ENCODE assay signal across 33 cellular contexts in the genomic region with DNA sequence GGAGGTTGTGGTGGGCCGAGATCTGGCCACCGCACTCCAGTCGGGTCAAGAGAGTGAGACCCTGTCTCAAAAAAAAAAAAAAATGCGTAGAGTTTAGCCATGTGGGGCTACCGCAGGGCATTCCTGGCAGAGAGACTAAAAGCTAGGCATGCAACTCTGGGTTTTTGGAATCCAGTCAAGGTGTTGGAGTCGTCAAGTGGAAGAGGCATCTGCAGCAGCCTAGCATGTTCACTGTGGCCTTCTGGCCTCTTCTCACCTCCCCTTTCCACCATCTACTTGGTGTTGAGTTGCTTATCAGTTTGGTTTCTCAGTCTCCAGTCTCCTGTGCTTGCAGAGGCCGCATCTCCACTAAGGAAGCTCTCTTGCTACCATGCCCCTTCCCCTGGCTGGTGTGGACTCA.
"Had no signal": no experiment of that assay in that cellular context is flagged by ENCODE, and none has a peak within 500 bp of the region (broad histone marks: within the 10 kb centered on the region; RNA-seq: fewer than 3 reads in every experiment).

No MANE protein-coding gene starts in this region.

- H3K4me3 Mint-ChIP-seq: activated B cell treated with CpG ODN at 0.5 μM for 24 hours; activated CD4-positive, alpha-beta memory T cell treated with anti-CD3 and anti-CD28 coated beads for 36 hours; activated CD4-positive, alpha-beta T cell treated with anti-CD3 and anti-CD28 coated beads, Interleukin-2, amount 10 ng/mL, durations not matched to agents 24 days and 14 days; activated CD8-positive, alpha-beta T cell treated with anti-CD3 and anti-CD28 coated beads for 36 hours; activated naive CD4-positive, alpha-beta T cell treated with anti-CD3 and anti-CD28 coated beads for 36 hours; activated naive CD8-positive, alpha-beta T cell treated with anti-CD3 and anti-CD28 coated beads for 36 hours; activated T-cell treated with anti-CD3 and anti-CD28 coated beads, Interleukin-2, amount 50 U/mL, for 4 hours; activated T-cell treated with anti-CD3 and anti-CD28 coated beads, Interleukin-2, amount 50 U/mL, for 72 hours; activated T-helper 1 cell treated with anti-CD3 and anti-CD28 coated beads, Interleukin-12 subunit alpha, Interleukin-12 subunit beta, Interleukin-2, Interleukin-4 antibody, amounts not matched to agents 30 ng/mL and 10 ng/mL and 1 ng/mL, durations not matched to agents 14 hours and 24 hours and 36 hours; activated T-helper 17 cell treated with anti-CD3 and anti-CD28 coated beads, Interleukin-2, amount 50 U/mL, for 72 hours; T-helper 1 cell treated with Interleukin-12 subunit alpha and Interleukin-12 subunit beta and Interleukin-4 antibody, amounts not matched to agents 30 μg/mL and 1 μg/mL, for 36 hours; T-helper 2 cell treated with Interferon-gamma antibody and Interleukin-4, amounts not matched to agents 5 μg/mL and 100 μg/mL, for 36 hours had no signal

- ATAC-seq: activated CD8-positive, alpha-beta T cell treated with anti-CD3 and anti-CD28 coated beads for 36 hours; activated naive CD4-positive, alpha-beta T cell treated with anti-CD3 and anti-CD28 coated beads, Interleukin-2, amount 50 U/mL, for 72 hours; activated T-cell treated with anti-CD3 and anti-CD28 coated beads, Interleukin-2, amount 50 U/mL, for 4 hours; activated T-cell treated with anti-CD3 and anti-CD28 coated beads, Interleukin-2, amount 50 U/mL, for 72 hours; activated T-helper 17 cell treated with anti-CD3 and anti-CD28 coated beads, Interleukin-2, amount 50 U/mL, for 72 hours; body of pancreas had no signal

- H3K4me1 Mint-ChIP-seq: activated B cell treated with CpG ODN at 0.5 μM for 24 hours; activated CD4-positive, alpha-beta T cell treated with anti-CD3 and anti-CD28 coated beads, Interleukin-2, amount 10 ng/mL, durations not matched to agents 24 days and 14 days; activated naive CD8-positive, alpha-beta T cell treated with anti-CD3 and anti-CD28 coated beads for 36 hours; activated T-helper 17 cell treated with anti-CD3 and anti-CD28 coated beads, Interleukin-2, amount 50 U/mL, for 72 hours had no signal

- DNase-seq: activated B cell treated with CpG ODN at 0.5 μM for 24 hours; activated CD4-positive, alpha-beta memory T cell treated with anti-CD3 and anti-CD28 coated beads for 36 hours; activated CD4-positive, alpha-beta T cell treated with anti-CD3 and anti-CD28 coated beads for 4 hours; activated CD4-positive, alpha-beta T cell treated with anti-CD3 and anti-CD28 coated beads, Interleukin-2, amount 10 ng/mL, durations not matched to agents 24 days and 14 days; activated CD4-positive, alpha-beta T cell treated with anti-CD3 and anti-CD28 coated beads, Interleukin-2, amount 50 U/mL, for 1 hour; activated CD4-positive, alpha-beta T cell treated with anti-CD3 and anti-CD28 coated beads, Interleukin-2, amount 50 U/mL, for 4 hours; activated CD4-positive, CD25-positive, alpha-beta regulatory T cell treated with anti-CD3 and anti-CD28 coated beads, Interleukin-2, amount 50 U/mL, for 72 hours; activated CD8-positive, alpha-beta memory T cell treated with anti-CD3 and anti-CD28 coated beads, Interleukin-2, amount 50 U/mL, for 4 hours; activated CD8-positive, alpha-beta T cell treated with anti-CD3 and anti-CD28 coated beads for 36 hours; activated effector memory CD4-positive, alpha-beta T cell treated with anti-CD3 and anti-CD28 coated beads, Interleukin-2, amount 50 U/mL, for 16 hours; activated gamma-delta T cell treated with Interleukin-2 at 50 U/mL for 16 hours; activated naive CD4-positive, alpha-beta T cell; activated naive CD4-positive, alpha-beta T cell treated with anti-CD3 and anti-CD28 coated beads for 36 hours; activated naive CD4-positive, alpha-beta T cell treated with anti-CD3 and anti-CD28 coated beads, Interleukin-2, amount 50 U/mL, for 16 hours; activated naive CD8-positive, alpha-beta T cell treated with anti-CD3 and anti-CD28 coated beads for 36 hours; activated T-cell treated with anti-CD3 and anti-CD28 coated beads for 4 hours; activated T-cell treated with anti-CD3 and anti-CD28 coated beads, Interleukin-2, amount 50 U/mL, for 1 hour; activated T-cell treated with anti-CD3 and anti-CD28 coated beads, Interleukin-2, amount 50 U/mL, for 4 hours; activated T-cell treated with anti-CD3 and anti-CD28 coated beads, Interleukin-2, amount 50 U/mL, for 72 hours; adrenal gland; amniotic stem cell; aorta; brain microvascular endothelial cell; central memory CD4-positive, alpha-beta T cell; T-helper 1 cell; T-helper 2 cell; T-helper 9 cell had no signal

- H3K36me3 Mint-ChIP-seq: activated CD4-positive, alpha-beta memory T cell treated with anti-CD3 and anti-CD28 coated beads for 36 hours; activated naive CD4-positive, alpha-beta T cell treated with anti-CD3 and anti-CD28 coated beads, Interleukin-2, amount 50 U/mL, for 72 hours; activated naive CD8-positive, alpha-beta T cell treated with anti-CD3 and anti-CD28 coated beads for 36 hours had no signal

- H3K27ac Mint-ChIP-seq: activated B cell treated with CpG ODN at 0.5 μM for 24 hours; activated CD4-positive, alpha-beta memory T cell treated with anti-CD3 and anti-CD28 coated beads for 36 hours; activated CD4-positive, alpha-beta T cell treated with anti-CD3 and anti-CD28 coated beads, Interleukin-2, amount 10 ng/mL, durations not matched to agents 24 days and 14 days; activated CD8-positive, alpha-beta T cell treated with anti-CD3 and anti-CD28 coated beads for 36 hours; activated naive CD4-positive, alpha-beta T cell treated with anti-CD3 and anti-CD28 coated beads for 36 hours; activated naive CD4-positive, alpha-beta T cell treated with anti-CD3 and anti-CD28 coated beads, Interleukin-2, amount 50 U/mL, for 72 hours; activated naive CD8-positive, alpha-beta T cell treated with anti-CD3 and anti-CD28 coated beads for 36 hours; activated T-cell treated with anti-CD3 and anti-CD28 coated beads, Interleukin-2, amount 50 U/mL, for 72 hours; activated T-helper 1 cell treated with anti-CD3 and anti-CD28 coated beads, Interleukin-12 subunit alpha, Interleukin-12 subunit beta, Interleukin-2, Interleukin-4 antibody, amounts not matched to agents 30 ng/mL and 10 ng/mL and 1 ng/mL, durations not matched to agents 14 hours and 24 hours and 36 hours; activated T-helper 17 cell treated with anti-CD3 and anti-CD28 coated beads, Interleukin-2, amount 50 U/mL, for 72 hours; T-helper 1 cell treated with Interleukin-12 subunit alpha and Interleukin-12 subunit beta and Interleukin-4 antibody, amounts not matched to agents 30 μg/mL and 1 μg/mL, for 36 hours; T-helper 2 cell treated with Interferon-gamma antibody and Interleukin-4, amounts not matched to agents 5 μg/mL and 100 μg/mL, for 36 hours had no signal

- H3K27me3 Mint-ChIP-seq: activated B cell treated with CpG ODN at 0.5 μM for 24 hours; activated CD4-positive, alpha-beta memory T cell treated with anti-CD3 and anti-CD28 coated beads for 36 hours; activated CD4-positive, alpha-beta T cell treated with anti-CD3 and anti-CD28 coated beads, Interleukin-2, amount 10 ng/mL, durations not matched to agents 24 days and 14 days; activated CD8-positive, alpha-beta T cell treated with anti-CD3 and anti-CD28 coated beads for 36 hours; activated naive CD8-positive, alpha-beta T cell treated with anti-CD3 and anti-CD28 coated beads for 36 hours; activated T-helper 17 cell treated with anti-CD3 and anti-CD28 coated beads, Interleukin-2, amount 50 U/mL, for 72 hours had no signal

- H3K9me3 Mint-ChIP-seq: activated B cell treated with CpG ODN at 0.5 μM for 24 hours; activated CD4-positive, alpha-beta memory T cell treated with anti-CD3 and anti-CD28 coated beads for 36 hours; activated CD4-positive, alpha-beta T cell treated with anti-CD3 and anti-CD28 coated beads, Interleukin-2, amount 10 ng/mL, durations not matched to agents 24 days and 14 days; activated CD8-positive, alpha-beta T cell treated with anti-CD3 and anti-CD28 coated beads for 36 hours; activated naive CD4-positive, alpha-beta T cell treated with anti-CD3 and anti-CD28 coated beads for 36 hours; activated naive CD8-positive, alpha-beta T cell treated with anti-CD3 and anti-CD28 coated beads for 36 hours; activated T-cell treated with anti-CD3 and anti-CD28 coated beads, Interleukin-2, amount 50 U/mL, for 4 hours; activated T-helper 1 cell treated with anti-CD3 and anti-CD28 coated beads, Interleukin-12 subunit alpha, Interleukin-12 subunit beta, Interleukin-2, Interleukin-4 antibody, amounts not matched to agents 30 ng/mL and 10 ng/mL and 1 ng/mL, durations not matched to agents 14 hours and 24 hours and 36 hours; activated T-helper 17 cell treated with anti-CD3 and anti-CD28 coated beads, Interleukin-2, amount 50 U/mL, for 72 hours; T-helper 1 cell treated with Interleukin-12 subunit alpha and Interleukin-12 subunit beta and Interleukin-4 antibody, amounts not matched to agents 30 μg/mL and 1 μg/mL, for 36 hours; T-helper 2 cell treated with Interferon-gamma antibody and Interleukin-4, amounts not matched to agents 5 μg/mL and 100 μg/mL, for 36 hours had no signal
